ENCODE assay signal across 18 cellular contexts in genomic region chr15:86316699-86317378, GRCh38.
DNase-seq lines count a peak whose midpoint lies in the region; ATAC-seq and TF ChIP-seq lines count a peak whose summit lies in the region.
"Had no signal": no experiment of that assay in that cellular context is flagged by ENCODE, and none has a peak within 500 bp of the region (broad histone marks: within the 10 kb centered on the region; RNA-seq: fewer than 3 reads in every experiment).

No MANE protein-coding gene starts in this region.

- H2AFZ ChIP-seq in PC-3 (ENCODE audit: low read length) = no peak overlapping the region
- H2AFZ ChIP-seq: GM23248 had no signal

- peaks cover 4% of the 10 kb centered on the region for H3K27me3 Mint-ChIP-seq in endothelial cell (ENCODE audit: unreplicated experiment)
- H3K27me3 Mint-ChIP-seq in activated naive CD4-positive, alpha-beta T cell treated with anti-CD3 and anti-CD28 coated beads, Interleukin-2, amount 10 ng/mL, durations not matched to agents 7 days and 5 days = no peaks in the 10 kb centered on the region

- H3K27ac ChIP-seq in mesodermal cell (ENCODE audit: low read depth, low read length, severe bottlenecking) (peak overlapping the region; percentile 91), PC-3 (ENCODE audit: low read length) (no peak overlapping the region)
- H3K27ac ChIP-seq: GM23248, neutrophil had no signal

- H3K4me1 ChIP-seq in mesodermal cell (ENCODE audit: control insufficient read depth, insufficient read depth, low read length, poor library complexity, severe bottlenecking) = peaks cover 6% of the 10 kb centered on the region
- no peaks in the 10 kb centered on the region for H3K4me1 ChIP-seq in PC-3 (ENCODE audit: insufficient read depth, low read length)
- H3K4me1 ChIP-seq: tibial nerve had no signal

- no peaks in the 10 kb centered on the region for H3K9me2 ChIP-seq in PC-3 (replicated peaks; ENCODE audit: low read length)

- peaks cover 21% of the 10 kb centered on the region for H3K4me1 Mint-ChIP-seq in endothelial cell (ENCODE audit: unreplicated experiment)
- no peaks in the 10 kb centered on the region for H3K4me1 Mint-ChIP-seq in activated naive CD4-positive, alpha-beta T cell treated with anti-CD3 and anti-CD28 coated beads, Interleukin-2, amount 10 ng/mL, durations not matched to agents 7 days and 5 days

- H3K27ac Mint-ChIP-seq in endothelial cell (ENCODE audit: unreplicated experiment) = peak overlapping the region; percentile 99
- H3K27ac Mint-ChIP-seq in activated naive CD4-positive, alpha-beta T cell treated with anti-CD3 and anti-CD28 coated beads, Interleukin-2, amount 10 ng/mL, durations not matched to agents 7 days and 5 days = no peak overlapping the region
- H3K27ac Mint-ChIP-seq: CD4-positive, alpha-beta T cell; T-helper 2 cell treated with Interferon-gamma antibody and Interleukin-4, amounts not matched to agents 5 μg/mL and 100 μg/mL, for 36 hours had no signal

- TF ChIP-seq CTCF in endothelial cell (IDR thresholded peaks at IDR 0.05; ENCODE audit: unreplicated experiment) = no peak
- TF ChIP-seq CTCF in PC-3 (conservative IDR thresholded peaks at IDR 0.05; ENCODE audit: low read depth, low read length) = no peak

- BruUV-seq in PC-3 (replicated peaks; lab: Mats Ljungman, UMichigan) = no TSS peak

- no peaks in the 10 kb centered on the region for H3K79me2 ChIP-seq in PC-3 (ENCODE audit: low read length)

- no peaks in the 10 kb centered on the region for H3K36me3 ChIP-seq in mesodermal cell (ENCODE audit: control insufficient read depth, insufficient read depth, low read length)
- no peaks in the 10 kb centered on the region for H3K36me3 ChIP-seq in PC-3 (ENCODE audit: low read depth, low read length)
- H3K36me3 ChIP-seq: neutrophil, tibial nerve had no signal

- H3K36me3 Mint-ChIP-seq in endothelial cell (ENCODE audit: low read depth, unreplicated experiment) = no peaks in the 10 kb centered on the region
- H3K36me3 Mint-ChIP-seq in activated naive CD4-positive, alpha-beta T cell treated with anti-CD3 and anti-CD28 coated beads, Interleukin-2, amount 10 ng/mL, durations not matched to agents 7 days and 5 days = no peaks in the 10 kb centered on the region

- POLR2A ChIA-PET in PC-3 (lab: Charles Lee; ENCODE audit: unreplicated experiment) = no interaction called here

- CTCF ChIA-PET in PC-3 (lab: Charles Lee) = no interaction called here
- CTCF ChIA-PET in activated naive CD4-positive, alpha-beta T cell treated with anti-CD3 and anti-CD28 coated beads, Interleukin-2, amount 10 ng/mL, durations not matched to agents 7 days and 5 days (lab: Charles Lee) = interaction anchor here (0.6 kb wide), 1 partner anchor 619 kb away, joined by 3 read pairs; no protein-coding TSS in a partner anchor

- DNase-seq in Right ventricle myocardium inferior (ENCODE audit: missing footprints) = no peak
- no peak for DNase-seq in cardiac septum (ENCODE audit: low spot score)
- peak; percentile 6 for DNase-seq in endothelial cell (ENCODE audit: low spot score)
- no peak for DNase-seq in PC-3
- DNase-seq in activated CD4-positive, alpha-beta T cell treated with anti-CD3 and anti-CD28 coated beads, Interleukin-2, amount 50 U/mL, for 4 hours = no peak
- no peak for DNase-seq in activated naive CD4-positive, alpha-beta T cell treated with anti-CD3 and anti-CD28 coated beads, Interleukin-2, amount 10 ng/mL, durations not matched to agents 7 days and 5 days
- DNase-seq: CD4-positive, alpha-beta T cell; GM23248; hypothalamus; kidney; NCI-H1694; NCI-H510A; stimulated activated naive CD4-positive, alpha-beta T cell treated with Interleukin-2 at 50 U/mL for 16 hours had no signal

- H3K9me3 Mint-ChIP-seq in endothelial cell (ENCODE audit: unreplicated experiment) = no peaks in the 10 kb centered on the region
- no peaks in the 10 kb centered on the region for H3K9me3 Mint-ChIP-seq in activated naive CD4-positive, alpha-beta T cell treated with anti-CD3 and anti-CD28 coated beads, Interleukin-2, amount 10 ng/mL, durations not matched to agents 7 days and 5 days
- H3K9me3 Mint-ChIP-seq: T-helper 2 cell treated with Interferon-gamma antibody and Interleukin-4, amounts not matched to agents 5 μg/mL and 100 μg/mL, for 36 hours had no signal

- no peak overlapping the region for H3K4me2 ChIP-seq in PC-3 (ENCODE audit: low read length)

- no peak overlapping the region for H3K4me3 ChIP-seq in mesodermal cell (ENCODE audit: extremely low read depth, insufficient read depth, low read length, poor library complexity, severe bottlenecking)
- no peak overlapping the region for H3K4me3 ChIP-seq in PC-3 (ENCODE audit: low read length)
- H3K4me3 ChIP-seq: GM23248, tibial nerve had no signal

- H3K9me3 ChIP-seq in mesodermal cell (ENCODE audit: control insufficient read depth, low read length) (no peaks in the 10 kb centered on the region), PC-3 (ENCODE audit: low read length) (peaks cover 7% of the 10 kb centered on the region; the same call in 1 of the 2 replicates)
- H3K9me3 ChIP-seq: neutrophil, tibial nerve had no signal

- no peaks in the 10 kb centered on the region for H3K27me3 ChIP-seq in PC-3 (ENCODE audit: low read length)
- H3K27me3 ChIP-seq: neutrophil, tibial nerve had no signal

- 73 to 80% methylated on average over 4 to 6 of the region's 6 CpGs for WGBS in mesodermal cell (ENCODE audit: insufficient coverage in 2 of 2), 2 experiments

- H3K9ac ChIP-seq in PC-3 (ENCODE audit: low read length) = no peak overlapping the region
- H3K9ac ChIP-seq: GM23248 had no signal

- peak; percentile 46 for ATAC-seq in Right ventricle myocardium inferior
- no peak for ATAC-seq in PC-3
- no peak for ATAC-seq in GM21390 (IDR thresholded peaks at IDR 0.05; ENCODE audit: unreplicated experiment)

- no peak overlapping the region for H3K4me3 Mint-ChIP-seq in endothelial cell (ENCODE audit: unreplicated experiment)
- no peak overlapping the region for H3K4me3 Mint-ChIP-seq in activated naive CD4-positive, alpha-beta T cell treated with anti-CD3 and anti-CD28 coated beads, Interleukin-2, amount 10 ng/mL, durations not matched to agents 7 days and 5 days
- H3K4me3 Mint-ChIP-seq: CD4-positive, alpha-beta T cell; T-helper 2 cell treated with Interferon-gamma antibody and Interleukin-4, amounts not matched to agents 5 μg/mL and 100 μg/mL, for 36 hours had no signal

- intact Hi-C loops in Right ventricle myocardium inferior (cut with DNase I) (no loop called here), cardiac septum (cut with DNase I) (no loop called here), PC-3 (cut with micrococcal nuclease) (no loop called here)

- no peaks in the 10 kb centered on the region for H4K20me1 ChIP-seq in PC-3 (ENCODE audit: low read length)

- H3F3A ChIP-seq in PC-3 (ENCODE audit: low read length, unreplicated experiment) = no peaks in the 10 kb centered on the region
